ENCODE assay signal across 8 cellular contexts in the genomic region with DNA sequence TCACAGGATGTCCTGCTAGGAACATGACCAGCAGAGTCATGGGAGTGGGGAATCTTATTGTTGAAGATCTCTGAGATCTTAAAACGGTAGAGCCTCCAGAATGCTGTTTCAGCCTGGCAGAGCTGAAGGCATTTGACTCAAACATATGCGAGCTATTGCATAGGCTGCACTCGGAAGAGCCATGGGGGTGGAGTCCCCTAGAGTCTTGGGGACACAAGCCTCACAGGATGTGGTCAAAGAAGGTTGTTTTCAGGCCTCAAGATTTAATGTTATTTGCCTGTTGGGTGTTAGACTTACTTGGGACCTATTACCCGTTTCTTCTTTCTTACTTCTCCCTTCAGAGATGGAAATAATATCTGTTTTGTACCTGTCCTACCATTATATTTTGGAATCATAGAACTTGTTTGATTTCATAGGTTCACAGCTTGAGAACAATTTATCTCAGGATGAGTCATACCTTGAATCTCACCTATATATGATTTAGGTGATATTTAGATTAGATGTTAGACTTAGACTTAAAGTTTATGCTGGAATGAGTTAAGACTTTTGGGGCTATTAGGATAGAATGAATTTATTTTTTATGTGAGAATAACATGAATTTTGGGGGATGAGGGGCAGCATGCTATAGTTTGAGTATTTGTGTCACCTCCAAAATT.
A peak's percentile ranks its signal among the peaks of the same experiment; 100 is the strongest.
DNase-seq lines count a peak whose midpoint lies in the region; ATAC-seq and TF ChIP-seq lines count a peak whose summit lies in the region.

No MANE protein-coding gene starts in this region.

- no peaks in the 10 kb centered on the region for H3K9me3 ChIP-seq in stomach

- no peak overlapping the region for H3K4me3 ChIP-seq in stomach

- WGBS in stomach, 5 donors, result 38 to 85% (median 67%) methylated on average over 4 of the region's 4 CpGs

- peak overlapping the region; percentile 45 for H3K27ac Mint-ChIP-seq in nephron progenitor cell

- no peaks in the 10 kb centered on the region for H3K27me3 ChIP-seq in stomach

- no peak overlapping the region for H3K4me3 Mint-ChIP-seq in nephron progenitor cell

- H3K9me3 Mint-ChIP-seq in nephron progenitor cell, result no peaks in the 10 kb centered on the region

- DNase-seq in activated CD4-positive, alpha-beta T cell treated with anti-CD3 and anti-CD28 coated beads for 48 hours, result peak; percentile 45
- no peak for DNase-seq in activated CD4-positive, alpha-beta T cell treated with anti-CD3 and anti-CD28 coated beads, Interleukin-2, amount 50 U/mL, for 4 hours
- peak; percentile 32 for DNase-seq in UCSD-AML1 (lab: John Stamatoyannopoulos, UW; ENCODE audit: unreplicated experiment)
- no peak for DNase-seq in nephron progenitor cell
- no peak for DNase-seq in DMS79 (lab: John Stamatoyannopoulos, UW)
- no peak for DNase-seq in NCI-H2171 (lab: John Stamatoyannopoulos, UW)
- no peak for DNase-seq in stomach

- H3K27ac ChIP-seq in stomach, result peak overlapping the region in 1 of 5 donors; percentile 5

- TF ChIP-seq CTCF in nephron progenitor cell (IDR thresholded peaks at IDR 0.05), result no peak
- no peak for TF ChIP-seq CTCF in stomach (IDR thresholded peaks at IDR 0.05)

- ATAC-seq in HG03045 (IDR thresholded peaks at IDR 0.05; ENCODE audit: unreplicated experiment), result peak; percentile 91

- TF ChIP-seq POLR2A in stomach (IDR thresholded peaks at IDR 0.05), result no peak

- TF ChIP-seq EP300 in stomach (IDR thresholded peaks at IDR 0.05), result no peak

- no peaks in the 10 kb centered on the region for H3K36me3 ChIP-seq in stomach

- no peaks in the 10 kb centered on the region for H3K36me3 Mint-ChIP-seq in nephron progenitor cell (ENCODE audit: low read depth)

- H3K4me1 Mint-ChIP-seq in nephron progenitor cell, result peaks cover 57% of the 10 kb centered on the region

- H3K27me3 Mint-ChIP-seq in nephron progenitor cell (ENCODE audit: low read depth, poor library complexity), result peaks cover 6% of the 10 kb centered on the region

- intact Hi-C loops in stomach (cut with DNase I; ENCODE audit: low total_unique reads), result no loop called here

- H3K4me1 ChIP-seq in stomach, result no peaks in the 10 kb centered on the region

Comparison
In these comparisons a context has a peak if more than half of its experiments do, and no peak if none do; other contexts are left out.
1. DNase-seq: peak in activated CD4-positive, alpha-beta T cell treated with anti-CD3 and anti-CD28 coated beads for 48 hours (single experiment) and UCSD-AML1 (single experiment); none in activated CD4-positive, alpha-beta T cell treated with anti-CD3 and anti-CD28 coated beads, Interleukin-2, amount 50 U/mL, for 4 hours (0 of 2), nephron progenitor cell (single experiment), DMS79 (single experiment), NCI-H2171 (single experiment) and stomach (single experiment).